Comparison of ENCODE assay signal across 8 cellular contexts in genomic region chr17:78361227-78361683, GRCh38. TPM values are rescaled to one million over a fixed set of nuclear protein-coding genes. Genes with fewer than 3 reads are reported as not detected.
DNase-seq lines count a peak whose midpoint lies in the region; ATAC-seq and TF ChIP-seq lines count a peak whose summit lies in the region.

No MANE protein-coding gene starts in this region.

- H3K4me1 ChIP-seq in SK-N-SH (ENCODE audit: control insufficient read depth in 1 of 2, insufficient read depth in 2 of 2, low read depth in 1 of 2, low read length in 1 of 2) = peaks cover 12 to 43% of the 10 kb centered on the region in 2 experiments
- H3K4me1 ChIP-seq in iPS-18a (ENCODE audit: control insufficient read depth, low read depth, low read length) = peaks cover 52% of the 10 kb centered on the region
- H3K4me1 ChIP-seq in smooth muscle cell (ENCODE audit: low read depth) = peaks cover 45% of the 10 kb centered on the region

- H3K9me3 ChIP-seq in SK-N-SH = no peaks in the 10 kb centered on the region
- H3K9me3 ChIP-seq in iPS-18a (ENCODE audit: control insufficient read depth, low read depth, low read length) = no peaks in the 10 kb centered on the region
- no peaks in the 10 kb centered on the region for H3K9me3 ChIP-seq in smooth muscle cell (replicated peaks; ENCODE audit: low read depth)

- intact Hi-C loops in posterior vena cava (cut with DNase I) = loop anchor here in 1 of 2 donors (5.0 kb wide), 1 partner anchor 61 kb away; no protein-coding TSS in a partner anchor

- H3K4me3 ChIP-seq in SK-N-SH (ENCODE audit: low read depth in 2 of 2, low read length in 1 of 2) (no peak overlapping the region), iPS-18a (ENCODE audit: low read length) (peak overlapping the region; percentile 79), smooth muscle cell (peak overlapping the region; percentile 95)

- ATAC-seq in SK-N-SH treated with all-trans-retinoic acid at 6 μM for 48 hours = no peak

- TF ChIP-seq EP300 in SK-N-SH (IDR thresholded peaks at IDR 0.05; ENCODE audit: borderline replicate concordance in 1 of 2, low read depth in 1 of 2, low read length in 1 of 2) = no peak

- no peaks in the 10 kb centered on the region for H3K9me2 ChIP-seq in SK-N-SH

- POLR2A ChIA-PET in SK-N-SH (lab: Yijun Ruan, JAX) = interaction anchor here (0.9 to 1.6 kb wide), 3 partner anchors 8 to 61 kb away, joined by 6 to 9 read pairs (median 7); no protein-coding TSS in a partner anchor
- POLR2A ChIA-PET in RWPE1 (lab: Yijun Ruan, JAX; ENCODE audit: low non-redundant PET) = no interaction called here

- DNase-seq in SK-N-SH = peak; percentile 63
- DNase-seq in RWPE1 (ENCODE audit: low spot score) = no peak
- DNase-seq in smooth muscle cell (lab: John Stamatoyannopoulos, UW; ENCODE audit: unreplicated experiment) = no peak
- DNase-seq in posterior vena cava (ENCODE audit: low spot score) = no peak
- DNase-seq in OCI-M1 (lab: John Stamatoyannopoulos, UW) = no peak
- no peak for DNase-seq in stimulated activated CD4-positive, alpha-beta T cell treated with anti-CD3 and anti-CD28 coated beads, Interleukin-4, amount 100 ng/mL, for 4 hours

- H3K27me3 ChIP-seq in SK-N-SH (ENCODE audit: insufficient read depth) = no peaks in the 10 kb centered on the region
- H3K27me3 ChIP-seq in iPS-18a (ENCODE audit: control insufficient read depth, insufficient read depth, low read length) = peaks cover 25% of the 10 kb centered on the region
- no peaks in the 10 kb centered on the region for H3K27me3 ChIP-seq in smooth muscle cell (ENCODE audit: low read depth)

- peaks cover 22% of the 10 kb centered on the region in 2 experiments for H3K36me3 ChIP-seq in SK-N-SH (replicated peaks in 1 of 2; ENCODE audit: control insufficient read depth in 1 of 2, insufficient read depth in 2 of 2, low read length in 1 of 2)
- peaks cover 12% of the 10 kb centered on the region for H3K36me3 ChIP-seq in iPS-18a (ENCODE audit: control insufficient read depth, low read depth, low read length)
- H3K36me3 ChIP-seq in smooth muscle cell (ENCODE audit: low read depth) = no peaks in the 10 kb centered on the region

- CTCF ChIA-PET in SK-N-SH (lab: Yijun Ruan, JAX) = interaction anchor here (0.7 to 15.1 kb wide), 52 partner anchors 11 to 376 kb away, joined by 3 to 327 read pairs (median 5); partner anchors contain the start of gene PGS1
- CTCF ChIA-PET in RWPE1 (lab: Yijun Ruan, JAX) = interaction anchor here (0.5 to 5.5 kb wide), 22 partner anchors 8 to 209 kb away, joined by 3 to 78 read pairs (median 4); no protein-coding TSS in a partner anchor

- no peak overlapping the region for H2AFZ ChIP-seq in SK-N-SH (ENCODE audit: low read depth)
- H2AFZ ChIP-seq in smooth muscle cell (ENCODE audit: low read depth) = no peak overlapping the region

- peaks cover 31% of the 10 kb centered on the region for H4K20me1 ChIP-seq in SK-N-SH (ENCODE audit: insufficient read depth)
- H4K20me1 ChIP-seq in smooth muscle cell (ENCODE audit: low read depth) = peaks cover 36% of the 10 kb centered on the region

- H3K79me2 ChIP-seq in SK-N-SH (ENCODE audit: insufficient read depth) (peaks cover 36% of the 10 kb centered on the region), smooth muscle cell (ENCODE audit: low read depth) (peaks cover 35% of the 10 kb centered on the region)

- H3K27ac ChIP-seq in SK-N-SH (ENCODE audit: low read depth in 2 of 2, low read length in 1 of 2) (no peak overlapping the region), RWPE1 (peak overlapping the region; percentile 80), iPS-18a (ENCODE audit: low read length) (no peak overlapping the region), smooth muscle cell (ENCODE audit: low read depth) (peak overlapping the region; percentile 77)

- no peak overlapping the region for H3K9ac ChIP-seq in SK-N-SH
- peak overlapping the region; percentile 33 for H3K9ac ChIP-seq in iPS-18a (ENCODE audit: low read length)
- H3K9ac ChIP-seq in smooth muscle cell (ENCODE audit: low read depth) = no peak overlapping the region

- no peak overlapping the region for H3K4me2 ChIP-seq in SK-N-SH
- peak overlapping the region; percentile 97 for H3K4me2 ChIP-seq in smooth muscle cell

- 81% methylated on average over 12 of the region's 12 CpGs for WGBS in SK-N-SH (ENCODE audit: low lambda C conversion rate)
- WGBS in smooth muscle cell (ENCODE audit: low lambda C conversion rate) = 43% methylated on average over 12 of the region's 12 CpGs

- TF ChIP-seq CTCF in SK-N-SH (IDR thresholded peaks at IDR 0.05) (no peak), RWPE1 (conservative IDR thresholded peaks at IDR 0.05; ENCODE audit: low read depth) (no peak), smooth muscle cell (IDR thresholded peaks at IDR 0.05; ENCODE audit: borderline replicate concordance, insufficient read depth, poor library complexity, severe bottlenecking) (no peak)

- no peak for TF ChIP-seq RAD21 in SK-N-SH (IDR thresholded peaks at IDR 0.05; ENCODE audit: low read length)

- H3F3A ChIP-seq in SK-N-SH (replicated peaks; ENCODE audit: insufficient read depth) (peaks cover 16% of the 10 kb centered on the region), smooth muscle cell (ENCODE audit: low read depth) (peaks cover 39% of the 10 kb centered on the region)

TF ChIP-seq in SK-N-SH, 30 proteins besides CTCF, POLR2A, EP300 and RAD21 (continues in another document):
- no peak for TF ChIP-seq SIN3A (IDR thresholded peaks at IDR 0.05; ENCODE audit: borderline replicate concordance, low read depth, low read length)
- no peak for TF ChIP-seq RFX5 (IDR thresholded peaks at IDR 0.05; ENCODE audit: low read length)
- no peak for TF ChIP-seq YY1 (IDR thresholded peaks at IDR 0.05; ENCODE audit: low read depth)
- TF ChIP-seq JUND (IDR thresholded peaks at IDR 0.05) = no peak
- no peak for TF ChIP-seq ZBTB33 (IDR thresholded peaks at IDR 0.05; ENCODE audit: borderline replicate concordance, low read depth)
- no peak for TF ChIP-seq GABPA (IDR thresholded peaks at IDR 0.05; ENCODE audit: low read depth)
- TF ChIP-seq TEAD4 (IDR thresholded peaks at IDR 0.05; ENCODE audit: borderline replicate concordance, insufficient read depth) = no peak
- TF ChIP-seq NFIC (IDR thresholded peaks at IDR 0.05; ENCODE audit: borderline replicate concordance) = no peak
- TF ChIP-seq EZH2phosphoT487 (IDR thresholded peaks at IDR 0.05; ENCODE audit: borderline replicate concordance, low read depth) = no peak

TF ChIP-seq in SK-N-SH treated with all-trans-retinoic acid at 6 μM for 48 hours, 23 proteins besides CTCF, POLR2A, EP300 and RAD21 (continues in another document):
- TF ChIP-seq SNAI2 (CRISPR knock-in tag; IDR thresholded peaks at IDR 0.05) (no peak), ZFP3 (CRISPR knock-in tag; IDR thresholded peaks at IDR 0.05) (no peak), ARNTL (CRISPR knock-in tag; IDR thresholded peaks at IDR 0.05; ENCODE audit: borderline replicate concordance, low read depth) (no peak), CSDC2 (CRISPR knock-in tag; IDR thresholded peaks at IDR 0.05) (no peak), TSHZ2 (CRISPR knock-in tag; IDR thresholded peaks at IDR 0.05) (no peak), PATZ1 (CRISPR knock-in tag; IDR thresholded peaks at IDR 0.05; ENCODE audit: borderline replicate concordance) (no peak), OSR1 (CRISPR knock-in tag; IDR thresholded peaks at IDR 0.05) (no peak), ZC3H10 (CRISPR knock-in tag; IDR thresholded peaks at IDR 0.05) (no peak)

RNA-seq across cellular contexts. Expression of gene SOCS3, which starts 1.4 kb away (rescaled TPM):
- 24.9 and 26.1 TPM in 2 replicates for polyA plus RNA-seq in SK-N-SH (2012; rRNA removed)
- polyA plus RNA-seq in SK-N-SH (2012; cell fraction: cytosol; rRNA removed) = 16.5 and 23.9 TPM in 2 replicates
- 51.0 and 55.2 TPM in 2 replicates for polyA plus RNA-seq in SK-N-SH (2012; cell fraction: nucleus; rRNA removed)
- total RNA-seq in smooth muscle cell = 116 and 172 TPM in 2 replicates
- 201 and 310 TPM in 2 replicates for polyA plus RNA-seq in smooth muscle cell
- 10 to 100 TPM; 47.4 to 85.2 TPM for total RNA-seq in posterior vena cava

RNA-seq across cellular contexts. Expression of gene PGS1, which starts 17.2 kb away (rescaled TPM):
- polyA plus RNA-seq in SK-N-SH (2012; rRNA removed) (88.4 and 106 TPM in 2 replicates), smooth muscle cell (22.6 and 37.8 TPM in 2 replicates)
- polyA plus RNA-seq in SK-N-SH (2012; cell fraction: cytosol; rRNA removed) = 35.9 and 56.9 TPM in 2 replicates
- polyA plus RNA-seq in SK-N-SH (2012; cell fraction: nucleus; rRNA removed) = 264 and 311 TPM in 2 replicates
- total RNA-seq in smooth muscle cell (29.5 and 29.9 TPM in 2 replicates), posterior vena cava (10 to 100 TPM; 33.6 to 33.7 TPM)

Comparison
In these comparisons a context has a peak if more than half of its experiments do, and no peak if none do; other contexts are left out.
1. H3K27ac ChIP-seq: peak in RWPE1 (single experiment) and smooth muscle cell (single experiment); none in SK-N-SH (0 of 2) and iPS-18a (single experiment).
2. H3K4me3 ChIP-seq: peak in iPS-18a (single experiment) and smooth muscle cell (single experiment); none in SK-N-SH (0 of 2).